9 cellular contexts compared by ENCODE assay signal in genomic region chr5:82820958-82821880, GRCh38.
DNase-seq lines count a peak whose midpoint lies in the region; ATAC-seq, FAIRE-seq and TF ChIP-seq lines count a peak whose summit lies in the region.
"Had no signal": no experiment of that assay in that cellular context is flagged by ENCODE, and none has a peak within 500 bp of the region (broad histone marks: within the 10 kb centered on the region; RNA-seq: fewer than 3 reads in every experiment).

No MANE protein-coding gene starts in this region.

- no peak for TF ChIP-seq POLR2A in GM18505 (IDR thresholded peaks at IDR 0.05; ENCODE audit: borderline replicate concordance, extremely low read depth, insufficient read depth, insufficient read length)
- no peak for TF ChIP-seq POLR2A in GM12878 (IDR thresholded peaks at IDR 0.05; ENCODE audit: low read depth, low read length)
- TF ChIP-seq POLR2A in heart left ventricle (IDR thresholded peaks at IDR 0.05), result no peak

- WGBS in GM12878 (ENCODE audit: insufficient coverage, insufficient replicate concordance, low lambda C conversion rate, missing lambda C conversion rate), result 30% methylated on average over 10 of the region's 10 CpGs
- 73 to 80% (median 76%) methylated on average over 10 of the region's 10 CpGs for WGBS in heart left ventricle, 4 donors

- FAIRE-seq in GM12878 (lab: Jason Lieb, UNC), result no peak

- no peak for TF ChIP-seq EP300 in GM12878 (IDR thresholded peaks at IDR 0.05; ENCODE audit: borderline replicate concordance in 1 of 2, control insufficient read depth in 1 of 2, low read depth in 2 of 2, low read length in 2 of 2)

- CTCF ChIA-PET in GM12878 (lab: Yijun Ruan, JAX), result interaction anchor here (1.2 kb wide), 2 partner anchors 9 to 181 kb away, joined by 3 read pairs; no protein-coding TSS in a partner anchor

- H3K9me3 ChIP-seq in GM12878 (replicated peaks; ENCODE audit: control insufficient read depth, insufficient read depth, low read length) (peaks cover 2% of the 10 kb centered on the region; the same call in 2 of the 3 replicates), heart left ventricle (no peaks in the 10 kb centered on the region), lower lobe of right lung (no peaks in the 10 kb centered on the region), T-helper 17 cell (ENCODE audit: control insufficient read depth, low read length, poor library complexity, severe bottlenecking) (no peaks in the 10 kb centered on the region)

- RAD21 ChIA-PET in GM12878 (lab: Charles Lee; ENCODE audit: unreplicated experiment), result interaction anchor here (0.9 to 1.4 kb wide), 6 partner anchors 9 to 90 kb away, joined by 3 to 8 read pairs (median 4); no protein-coding TSS in a partner anchor

- intact Hi-C loops in GM12878 (cut with micrococcal nuclease; ENCODE audit: unreplicated experiment) (loop anchor here (2.0 kb wide), 1 partner anchor 60 kb away; no protein-coding TSS in a partner anchor), heart left ventricle (cut with DNase I) (no loop called here), lower lobe of right lung (cut with DNase I) (no loop called here)

- H3K9ac ChIP-seq in GM12878 (ENCODE audit: control insufficient read depth, insufficient read depth, low read length), result 0 out of 2 replicates have a peak overlapping the region, but pooled peaks have one; percentile 38

- H3K27ac Mint-ChIP-seq in T-helper 17 cell, result no peak overlapping the region

- peaks cover 2% of the 10 kb centered on the region for H3K36me3 Mint-ChIP-seq in T-helper 17 cell (ENCODE audit: low read depth)

- ATAC-seq in GM18505 (IDR thresholded peaks at IDR 0.05; ENCODE audit: unreplicated experiment) (peak; percentile 74), GM21390 (IDR thresholded peaks at IDR 0.05; ENCODE audit: unreplicated experiment) (peak; percentile 83), HG03196 (IDR thresholded peaks at IDR 0.05; ENCODE audit: unreplicated experiment) (peak; percentile 83), GM12878 (peak; percentile 75), heart left ventricle (no peak), lower lobe of right lung (no peak), T-helper 17 cell (no peak)

- TF ChIP-seq RAD21 in GM12878 (IDR thresholded peaks at IDR 0.05; ENCODE audit: insufficient read depth, low read depth, low read length), result no peak

- SMC1A ChIA-PET in GM12878 (lab: Charles Lee; ENCODE audit: uncharacterized antibody, unreplicated experiment), result interaction anchor here (0.9 to 1.9 kb wide), 4 partner anchors 37 to 606 kb away, joined by 3 to 5 read pairs (median 3); no protein-coding TSS in a partner anchor

- no TSS peak for BruUV-seq in GM12878 (replicated peaks; lab: Mats Ljungman, UMichigan)

- DNase-seq in GM12878 (ENCODE audit: low read depth, low spot score), result no peak
- no peak for DNase-seq in heart left ventricle
- no peak for DNase-seq in lower lobe of right lung
- DNase-seq in 8988T, result no peak
- no peak for DNase-seq in T-helper 17 cell
- DNase-seq: effector CD8-positive, alpha-beta T cell had no signal

- in situ Hi-C loops in GM12878 (cut with MboI), result no loop called here

- H3K27me3 ChIP-seq in GM12878 (replicated peaks in 1 of 2; ENCODE audit: control insufficient read depth in 2 of 2, insufficient read depth in 2 of 2, low read length in 1 of 2) (no peaks in the 10 kb centered on the region), heart left ventricle (no peaks in the 10 kb centered on the region), lower lobe of right lung (ENCODE audit: low read depth) (no peaks in the 10 kb centered on the region)

- H3K4me3 Mint-ChIP-seq in T-helper 17 cell, result no peak overlapping the region

- H3K36me3 ChIP-seq in GM12878 (ENCODE audit: control insufficient read depth in 2 of 2, insufficient read depth in 2 of 2, low read length in 1 of 2), result no peaks in the 10 kb centered on the region
- H3K36me3 ChIP-seq in heart left ventricle, result no peaks in the 10 kb centered on the region
- H3K36me3 ChIP-seq in lower lobe of right lung, result no peaks in the 10 kb centered on the region

- POLR2A ChIA-PET in GM12878 (lab: Charles Lee), result interaction anchor here (0.6 to 1.4 kb wide), 2 partner anchors 96 to 97 kb away, joined by 3 to 4 read pairs; no protein-coding TSS in a partner anchor

- H3K27me3 Mint-ChIP-seq in T-helper 17 cell, result no peaks in the 10 kb centered on the region

- peaks cover 2% of the 10 kb centered on the region for H3K4me1 Mint-ChIP-seq in T-helper 17 cell

- H3K79me2 ChIP-seq in GM12878 (ENCODE audit: control insufficient read depth, insufficient read depth, low read length), result no peaks in the 10 kb centered on the region

- peaks cover 13% of the 10 kb centered on the region for H3K4me1 ChIP-seq in GM12878 (ENCODE audit: control insufficient read depth, insufficient read depth, low read length)
- peaks cover 0 to 8% (median 0%) of the 10 kb centered on the region in 12 donors for H3K4me1 ChIP-seq in heart left ventricle
- H3K4me1 ChIP-seq in lower lobe of right lung, result no peaks in the 10 kb centered on the region

- peak overlapping the region; percentile 75 for H3K4me2 ChIP-seq in GM12878 (ENCODE audit: control insufficient read depth, insufficient read depth)

- no peak for TF ChIP-seq CTCF in GM12878 (IDR thresholded peaks at IDR 0.05 in 2 of 3, conservative IDR thresholded peaks at IDR 0.05 in 1 of 3; ENCODE audit: control insufficient read depth in 2 of 3, extremely low read depth in 1 of 3, insufficient read depth in 1 of 3, low read depth in 3 of 3, low read length in 3 of 3)
- no peak for TF ChIP-seq CTCF in heart left ventricle (IDR thresholded peaks at IDR 0.05)
- no peak for TF ChIP-seq CTCF in lower lobe of right lung (IDR thresholded peaks at IDR 0.05)

- no peaks in the 10 kb centered on the region for H4K20me1 ChIP-seq in GM12878 (ENCODE audit: control insufficient read depth, insufficient read depth)

- peak overlapping the region; percentile 82 for H2AFZ ChIP-seq in GM12878 (ENCODE audit: control insufficient read depth, low read depth, low read length)

- H3K27ac ChIP-seq in GM12878 (ENCODE audit: control insufficient read depth, insufficient read depth) (peak overlapping the region; percentile 62), heart left ventricle (no peak overlapping the region), lower lobe of right lung (no peak overlapping the region)

- H3K4me3 ChIP-seq in GM12878, result peak overlapping the region; percentile 33; the same call in 1 of the 2 replicates
- H3K4me3 ChIP-seq in heart left ventricle, result no peak overlapping the region
- H3K4me3 ChIP-seq in lower lobe of right lung, result no peak overlapping the region

TF ChIP-seq in GM12878, 131 proteins besides CTCF, POLR2A, EP300 and RAD21 (continues in another document):
- peak; percentile 48 for TF ChIP-seq MTA2 (IDR thresholded peaks at IDR 0.05; ENCODE audit: low read depth)
- TF ChIP-seq ATF3 (IDR thresholded peaks at IDR 0.05; ENCODE audit: borderline replicate concordance, extremely low read depth, low read depth, low read length), result no peak
- no peak for TF ChIP-seq NFYA (IDR thresholded peaks at IDR 0.05; ENCODE audit: borderline replicate concordance, low read depth, low read length)
- TF ChIP-seq RUNX3 (IDR thresholded peaks at IDR 0.05; ENCODE audit: low read length), result peak; percentile 34; the same call in 1 of the 2 replicates
- no peak for TF ChIP-seq BCL11A (IDR thresholded peaks at IDR 0.05; ENCODE audit: low read depth, low read length)
- TF ChIP-seq ZNF592 (IDR thresholded peaks at IDR 0.05), result peak; percentile 24; the same call in 1 of the 2 replicates
- TF ChIP-seq ZBED1 (IDR thresholded peaks at IDR 0.05; ENCODE audit: borderline replicate concordance), result 0 out of 2 replicates have a peak, but pooled peaks have one; percentile 43
- no peak for TF ChIP-seq STAT3 (IDR thresholded peaks at IDR 0.05; ENCODE audit: low read depth, low read length)

Comparison
In these comparisons a context has a peak if more than half of its experiments do, and no peak if none do; other contexts are left out.
1. ATAC-seq: peak in GM18505 (single experiment), GM21390 (single experiment), HG03196 (single experiment) and GM12878 (single experiment); none in heart left ventricle (0 of 4), lower lobe of right lung (0 of 2) and T-helper 17 cell (single experiment).